24 cellular contexts compared by ENCODE assay signal in the genomic region with DNA sequence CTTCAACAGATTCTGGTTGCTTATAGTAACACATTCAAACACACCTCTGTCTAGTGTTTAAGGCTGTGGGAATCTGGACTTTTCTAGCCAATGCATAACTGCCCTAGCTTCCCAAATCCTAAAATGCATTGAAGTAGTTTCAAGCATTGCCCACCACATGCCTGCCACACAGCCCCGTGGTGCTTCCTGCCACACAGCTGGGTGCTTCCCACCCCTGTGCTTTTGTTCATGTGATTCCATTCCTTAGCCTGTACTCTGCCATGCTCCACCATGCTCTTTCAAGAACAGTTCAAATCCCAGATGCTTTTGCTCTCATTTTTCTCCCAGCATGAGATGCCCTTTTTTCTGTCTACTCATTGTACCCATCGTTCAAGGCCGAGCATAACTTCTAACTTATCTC. TPM values are rescaled to one million over a fixed set of nuclear protein-coding genes. Genes with fewer than 3 reads are reported as not detected.
A peak's percentile ranks its signal among the peaks of the same experiment; 100 is the strongest.
DNase-seq lines count a peak whose midpoint lies in the region; ATAC-seq and TF ChIP-seq lines count a peak whose summit lies in the region.
"Had no signal": no experiment of that assay in that cellular context is flagged by ENCODE, and none has a peak within 500 bp of the region (broad histone marks: within the 10 kb centered on the region; RNA-seq: fewer than 3 reads in every experiment).

No MANE protein-coding gene starts in this region.

- H3K27me3 ChIP-seq in GM23338 (ENCODE audit: insufficient read depth) (no peaks in the 10 kb centered on the region), heart right ventricle (no peaks in the 10 kb centered on the region)
- H3K27me3 ChIP-seq: BE2C, MG63 had no signal

- intact Hi-C loops in heart right ventricle (cut with DNase I) = no loop called here
- intact Hi-C loops in head of caudate nucleus (cut with DNase I) = no loop called here

- no peaks in the 10 kb centered on the region for H3K9me3 ChIP-seq in heart right ventricle
- H3K9me3 ChIP-seq: BE2C, MG63 had no signal

- H3K36me3 ChIP-seq in GM23338 (ENCODE audit: insufficient read depth) = no peaks in the 10 kb centered on the region
- H3K36me3 ChIP-seq in heart right ventricle = no peaks in the 10 kb centered on the region
- H3K36me3 ChIP-seq: BE2C, MG63 had no signal

- H3K79me2 ChIP-seq in GM23338 (replicated peaks; ENCODE audit: insufficient read depth) = peaks cover 22% of the 10 kb centered on the region

- no peaks in the 10 kb centered on the region for H4K20me1 ChIP-seq in GM23338 (replicated peaks; ENCODE audit: insufficient read depth)

- WGBS in heart right ventricle, 2 donors = 65 to 81% methylated on average over 3 of the region's 3 CpGs

- H3K27me3 Mint-ChIP-seq in GM23338 (ENCODE audit: insufficient read depth, low read depth, poor library complexity) = peaks cover 2% of the 10 kb centered on the region
- H3K27me3 Mint-ChIP-seq in WTC11 (ENCODE audit: low read depth) = no peaks in the 10 kb centered on the region
- H3K27me3 Mint-ChIP-seq in neural crest cell (ENCODE audit: low read depth) = peaks cover 2% of the 10 kb centered on the region

- no peak overlapping the region for H3K4me2 ChIP-seq in GM23338

- H3K36me3 Mint-ChIP-seq in GM23338 (ENCODE audit: low read depth) (peaks cover 6% of the 10 kb centered on the region; the same call in 2 of the 3 replicates), WTC11 (no peaks in the 10 kb centered on the region), neural crest cell (ENCODE audit: low read depth) (peaks cover 2% of the 10 kb centered on the region)
- H3K36me3 Mint-ChIP-seq: CD14-positive monocyte had no signal

- peak overlapping the region; percentile 33; the same call in 1 of the 2 replicates for H3K27ac Mint-ChIP-seq in GM23338
- H3K27ac Mint-ChIP-seq in WTC11 = no peak overlapping the region
- H3K27ac Mint-ChIP-seq in neural crest cell (ENCODE audit: unreplicated experiment) = no peak overlapping the region
- H3K27ac Mint-ChIP-seq: CD14-positive monocyte had no signal

- no peak overlapping the region for H3K4me3 Mint-ChIP-seq in GM23338
- no peak overlapping the region for H3K4me3 Mint-ChIP-seq in WTC11
- peak overlapping the region; percentile 48 for H3K4me3 Mint-ChIP-seq in neural crest cell
- H3K4me3 Mint-ChIP-seq: CD14-positive monocyte had no signal

- POLR2A ChIA-PET in WTC11 (lab: Charles Lee) = no interaction called here

- no peak for TF ChIP-seq CTCF in GM23338 (conservative IDR thresholded peaks at IDR 0.05; ENCODE audit: low read depth in 2 of 2)
- TF ChIP-seq CTCF in WTC11 (IDR thresholded peaks at IDR 0.05) = no peak
- TF ChIP-seq CTCF in neural crest cell (conservative IDR thresholded peaks at IDR 0.05) = no peak
- no peak for TF ChIP-seq CTCF in heart right ventricle (IDR thresholded peaks at IDR 0.05)

- CTCF ChIA-PET in WTC11 (lab: Charles Lee) = no interaction called here

- no peak for DNase-seq in GM23338 (ENCODE audit: low spot score)
- DNase-seq in WTC11 (ENCODE audit: low spot score) = no peak
- DNase-seq in neural crest cell (ENCODE audit: low read depth, low spot score) = no peak
- DNase-seq in heart right ventricle = no peak
- DNase-seq in head of caudate nucleus = no peak
- no peak for DNase-seq in anterior cingulate cortex (lab: John Stamatoyannopoulos, UW)
- DNase-seq: BE2C, COR-L47, EL, GDM1, KBM-7, MG63, NCI-H1105 treated with DMSO at 0.1 percent for 48 hours, NCI-H146, NCI-H2029 treated with DMSO at 0.1 percent for 48 hours, NCI-H446 treated with DMSO at 0.1 percent for 48 hours, NCI-H526, SHP77, T-helper 1 cell had no signal

- H3K9me2 ChIP-seq in GM23338 (ENCODE audit: insufficient read depth) = no peaks in the 10 kb centered on the region

- H3K27ac ChIP-seq in GM23338 (ENCODE audit: low read depth) (no peak overlapping the region), heart right ventricle (no peak overlapping the region)
- H3K27ac ChIP-seq: RWPE1 had no signal

- H2AFZ ChIP-seq in GM23338 = peak overlapping the region; percentile 13; the same call in 1 of the 2 replicates

- no peak overlapping the region for H3K4me3 ChIP-seq in GM23338
- no peak overlapping the region for H3K4me3 ChIP-seq in heart right ventricle
- H3K4me3 ChIP-seq: GM12878, MG63 had no signal

- no peak for ATAC-seq in GM23338
- no peak for ATAC-seq in WTC11
- no peak for ATAC-seq in heart right ventricle
- no peak for ATAC-seq in HG02840 (IDR thresholded peaks at IDR 0.05; ENCODE audit: low FRiP score, unreplicated experiment)
- ATAC-seq: GM12878, Panc1 had no signal

- no peaks in the 10 kb centered on the region; the same call in 2 of the 3 replicates for H3K9me3 Mint-ChIP-seq in GM23338
- peaks cover 6% of the 10 kb centered on the region for H3K9me3 Mint-ChIP-seq in WTC11
- H3K9me3 Mint-ChIP-seq in neural crest cell = peaks cover 5% of the 10 kb centered on the region

- H3K4me1 ChIP-seq in GM23338 (ENCODE audit: insufficient read depth) (peaks cover 20% of the 10 kb centered on the region), heart right ventricle (peaks cover 0 to 30% (median 18%) of the 10 kb centered on the region in 9 donors)
- H3K4me1 ChIP-seq: BE2C had no signal

- no peaks in the 10 kb centered on the region for H3F3A ChIP-seq in GM23338 (replicated peaks; ENCODE audit: low read depth)

- H3K4me1 Mint-ChIP-seq in GM23338 = peaks cover 50% of the 10 kb centered on the region
- H3K4me1 Mint-ChIP-seq in WTC11 = peaks cover 53% of the 10 kb centered on the region
- H3K4me1 Mint-ChIP-seq in neural crest cell = peaks cover 29% of the 10 kb centered on the region

TF ChIP-seq in GM23338, 12 proteins besides CTCF, POLR2A, EP300 and RAD21 (continues in another document):
- TF ChIP-seq EZH2 (IDR thresholded peaks at IDR 0.05; ENCODE audit: low read depth, unreplicated experiment) = no peak
- TF ChIP-seq JUNB (IDR thresholded peaks at IDR 0.05; ENCODE audit: unreplicated experiment) = no peak
- TF ChIP-seq ZNF331 (CRISPR knock-in tag; IDR thresholded peaks at IDR 0.05; ENCODE audit: low read depth) = no peak
- no peak for TF ChIP-seq ZNF114 (CRISPR knock-in tag; IDR thresholded peaks at IDR 0.05)
- TF ChIP-seq NANOG (IDR thresholded peaks at IDR 0.05; ENCODE audit: borderline replicate concordance) = no peak
- TF ChIP-seq CREB1 (CRISPR knock-in tag; IDR thresholded peaks at IDR 0.05; ENCODE audit: low read depth) = no peak
- TF ChIP-seq, protein P1, sequence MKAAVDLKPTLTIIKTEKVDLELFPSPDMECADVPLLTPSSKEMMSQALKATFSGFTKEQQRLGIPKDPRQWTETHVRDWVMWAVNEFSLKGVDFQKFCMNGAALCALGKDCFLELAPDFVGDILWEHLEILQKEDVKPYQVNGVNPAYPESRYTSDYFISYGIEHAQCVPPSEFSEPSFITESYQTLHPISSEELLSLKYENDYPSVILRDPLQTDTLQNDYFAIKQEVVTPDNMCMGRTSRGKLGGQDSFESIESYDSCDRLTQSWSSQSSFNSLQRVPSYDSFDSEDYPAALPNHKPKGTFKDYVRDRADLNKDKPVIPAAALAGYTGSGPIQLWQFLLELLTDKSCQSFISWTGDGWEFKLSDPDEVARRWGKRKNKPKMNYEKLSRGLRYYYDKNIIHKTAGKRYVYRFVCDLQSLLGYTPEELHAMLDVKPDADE (IDR thresholded peaks at IDR 0.05) = no peak
- no peak for TF ChIP-seq EZH2phosphoT487 (IDR thresholded peaks at IDR 0.05; ENCODE audit: unreplicated experiment)

TF ChIP-seq in WTC11, 78 proteins besides CTCF, POLR2A, EP300 and RAD21 (continues in another document):
- TF ChIP-seq, protein P2, sequence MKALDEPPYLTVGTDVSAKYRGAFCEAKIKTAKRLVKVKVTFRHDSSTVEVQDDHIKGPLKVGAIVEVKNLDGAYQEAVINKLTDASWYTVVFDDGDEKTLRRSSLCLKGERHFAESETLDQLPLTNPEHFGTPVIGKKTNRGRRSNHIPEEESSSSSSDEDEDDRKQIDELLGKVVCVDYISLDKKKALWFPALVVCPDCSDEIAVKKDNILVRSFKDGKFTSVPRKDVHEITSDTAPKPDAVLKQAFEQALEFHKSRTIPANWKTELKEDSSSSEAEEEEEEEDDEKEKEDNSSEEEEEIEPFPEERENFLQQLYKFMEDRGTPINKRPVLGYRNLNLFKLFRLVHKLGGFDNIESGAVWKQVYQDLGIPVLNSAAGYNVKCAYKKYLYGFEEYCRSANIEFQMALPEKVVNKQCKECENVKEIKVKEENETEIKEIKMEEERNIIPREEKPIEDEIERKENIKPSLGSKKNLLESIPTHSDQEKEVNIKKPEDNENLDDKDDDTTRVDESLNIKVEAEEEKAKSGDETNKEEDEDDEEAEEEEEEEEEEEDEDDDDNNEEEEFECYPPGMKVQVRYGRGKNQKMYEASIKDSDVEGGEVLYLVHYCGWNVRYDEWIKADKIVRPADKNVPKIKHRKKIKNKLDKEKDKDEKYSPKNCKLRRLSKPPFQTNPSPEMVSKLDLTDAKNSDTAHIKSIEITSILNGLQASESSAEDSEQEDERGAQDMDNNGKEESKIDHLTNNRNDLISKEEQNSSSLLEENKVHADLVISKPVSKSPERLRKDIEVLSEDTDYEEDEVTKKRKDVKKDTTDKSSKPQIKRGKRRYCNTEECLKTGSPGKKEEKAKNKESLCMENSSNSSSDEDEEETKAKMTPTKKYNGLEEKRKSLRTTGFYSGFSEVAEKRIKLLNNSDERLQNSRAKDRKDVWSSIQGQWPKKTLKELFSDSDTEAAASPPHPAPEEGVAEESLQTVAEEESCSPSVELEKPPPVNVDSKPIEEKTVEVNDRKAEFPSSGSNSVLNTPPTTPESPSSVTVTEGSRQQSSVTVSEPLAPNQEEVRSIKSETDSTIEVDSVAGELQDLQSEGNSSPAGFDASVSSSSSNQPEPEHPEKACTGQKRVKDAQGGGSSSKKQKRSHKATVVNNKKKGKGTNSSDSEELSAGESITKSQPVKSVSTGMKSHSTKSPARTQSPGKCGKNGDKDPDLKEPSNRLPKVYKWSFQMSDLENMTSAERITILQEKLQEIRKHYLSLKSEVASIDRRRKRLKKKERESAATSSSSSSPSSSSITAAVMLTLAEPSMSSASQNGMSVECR (CRISPR knock-in tag; IDR thresholded peaks at IDR 0.05; ENCODE audit: borderline replicate concordance) = no peak
- TF ChIP-seq GTF2I (CRISPR knock-in tag; conservative IDR thresholded peaks at IDR 0.05) = no peak
- no peak for TF ChIP-seq ZNF232 (CRISPR knock-in tag; IDR thresholded peaks at IDR 0.05)
- TF ChIP-seq, protein P3, sequence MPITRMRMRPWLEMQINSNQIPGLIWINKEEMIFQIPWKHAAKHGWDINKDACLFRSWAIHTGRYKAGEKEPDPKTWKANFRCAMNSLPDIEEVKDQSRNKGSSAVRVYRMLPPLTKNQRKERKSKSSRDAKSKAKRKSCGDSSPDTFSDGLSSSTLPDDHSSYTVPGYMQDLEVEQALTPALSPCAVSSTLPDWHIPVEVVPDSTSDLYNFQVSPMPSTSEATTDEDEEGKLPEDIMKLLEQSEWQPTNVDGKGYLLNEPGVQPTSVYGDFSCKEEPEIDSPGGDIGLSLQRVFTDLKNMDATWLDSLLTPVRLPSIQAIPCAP (CRISPR knock-in tag; IDR thresholded peaks at IDR 0.05) = no peak

RNA-seq across cellular contexts. Expression of a gene that starts 2.3 kb away (rescaled TPM):
- total RNA-seq in GM23338 (2014; rRNA removed; shearing (Covaris generic)) = 9.2 and 16.1 TPM in 2 replicates
- polyA plus RNA-seq in GM23338 (2016; fragmentation: Nextera tagmentation; extraction: Ambion mirVana) (144 and 146 TPM in 2 replicates), heart right ventricle (10 to 100 TPM; 50.2 to 68.6 TPM)
- total RNA-seq in WTC11 (2021) (25.3 to 29.6 TPM (median 26.4 TPM) in 3 replicates), neural crest cell (10.1 and 14.7 TPM in 2 replicates), heart right ventricle (10 to 100 TPM; 16.9 to 38.5 (median 24.7) TPM)
